ENCODE assay signal across 19 cellular contexts in genomic region chr16:83969771-83970429, GRCh38. TPM values are rescaled to one million over a fixed set of nuclear protein-coding genes. Genes with fewer than 3 reads are reported as not detected.
DNase-seq lines count a peak whose midpoint lies in the region; ATAC-seq and TF ChIP-seq lines count a peak whose summit lies in the region.
"Had no signal": no experiment of that assay in that cellular context is flagged by ENCODE, and none has a peak within 500 bp of the region (broad histone marks: within the 10 kb centered on the region; RNA-seq: fewer than 3 reads in every experiment).

No MANE protein-coding gene starts in this region.

- H3K9me1 ChIP-seq in IMR-90 (ENCODE audit: insufficient read depth, low read length), result no peaks in the 10 kb centered on the region; the same call in 1 of the 2 replicates

- CTCF ChIA-PET in IMR-90 (lab: Yijun Ruan, JAX), result interaction anchor here (1.4 kb wide), 1 partner anchor 93 kb away, joined by 5 read pairs; no protein-coding TSS in a partner anchor

- H2AFZ ChIP-seq in IMR-90 (replicated peaks; ENCODE audit: low read length, poor library complexity) (no peak overlapping the region), neuronal stem cell (ENCODE audit: low read length) (peak overlapping the region; percentile 39), MM.1S (ENCODE audit: low read length) (no peak overlapping the region)

- no peaks in the 10 kb centered on the region for H3K9me2 ChIP-seq in MM.1S (replicated peaks; ENCODE audit: insufficient read depth, low read length)

- intact Hi-C loops in IMR-90 (cut with micrococcal nuclease), result loop anchor here (2.0 to 5.0 kb wide), 2 partner anchors 55 to 72 kb away; partner anchors contain the start of gene SLC38A8

- no peak overlapping the region for H2BK15ac ChIP-seq in IMR-90 (ENCODE audit: low read depth, low read length)
- H2BK15ac ChIP-seq in neuronal stem cell (ENCODE audit: low read length), result no peak overlapping the region

- TF ChIP-seq RAD21 in IMR-90 (IDR thresholded peaks at IDR 0.05; ENCODE audit: low read length), result no peak

- H3K4me2 ChIP-seq in IMR-90 (ENCODE audit: low read depth, low read length) (no peak overlapping the region), neuronal stem cell (ENCODE audit: insufficient read depth, low read length, poor library complexity, severe bottlenecking) (peak overlapping the region; percentile 97), MM.1S (ENCODE audit: low read depth, low read length) (no peak overlapping the region)
- H3K4me2 ChIP-seq: BLaER1 treated with 17β-estradiol and CSF1 and Interleukin-3, amounts not matched to agents 10 nM and 100 nM had no signal

- H3K9ac ChIP-seq in IMR-90 (ENCODE audit: low read depth, low read length), result no peak overlapping the region
- H3K9ac ChIP-seq in iPS-15b (ENCODE audit: low read depth, low read length), result no peak overlapping the region
- H3K9ac ChIP-seq in neuronal stem cell (ENCODE audit: low read depth, low read length, poor library complexity), result peak overlapping the region; percentile 75
- no peak overlapping the region for H3K9ac ChIP-seq in MM.1S (ENCODE audit: low read length)
- H3K9ac ChIP-seq: BLaER1 treated with 17β-estradiol and CSF1 and Interleukin-3, amounts not matched to agents 10 nM and 100 nM; parathyroid adenoma had no signal

- H3K27ac ChIP-seq in IMR-90 (ENCODE audit: insufficient read depth, low read length), result no peak overlapping the region
- no peak overlapping the region for H3K27ac ChIP-seq in neuronal stem cell (replicated peaks; ENCODE audit: low read length)
- H3K27ac ChIP-seq in MM.1S (ENCODE audit: low read length), result no peak overlapping the region
- H3K27ac ChIP-seq: 22Rv1; BLaER1 treated with 17β-estradiol and CSF1 and Interleukin-3, amounts not matched to agents 10 nM and 100 nM; foreskin keratinocyte; parathyroid adenoma; skin epidermis had no signal

- no peaks in the 10 kb centered on the region for H3F3A ChIP-seq in MM.1S (ENCODE audit: insufficient read depth, low read length)

- H4K91ac ChIP-seq in IMR-90 (ENCODE audit: insufficient read depth, low read depth, low read length) (no peak overlapping the region), neuronal stem cell (ENCODE audit: low read depth, low read length, poor library complexity) (no peak overlapping the region)

- H4K8ac ChIP-seq in IMR-90 (ENCODE audit: low read depth in 2 of 2, low read length in 2 of 2) (no peak overlapping the region), neuronal stem cell (ENCODE audit: low read depth, low read length) (no peak overlapping the region)

- POLR2A ChIA-PET in IMR-90 (lab: Charles Lee; ENCODE audit: unreplicated experiment), result no interaction called here

- BruUV-seq in IMR-90 (replicated peaks; lab: Mats Ljungman, UMichigan), result no TSS peak

- H2BK120ac ChIP-seq in IMR-90 (ENCODE audit: low read depth, low read length), result no peak overlapping the region
- no peak overlapping the region for H2BK120ac ChIP-seq in neuronal stem cell (ENCODE audit: low read depth, low read length)

- H3K9me3 ChIP-seq in IMR-90 (ENCODE audit: control insufficient read depth, insufficient read depth, low read length) (no peaks in the 10 kb centered on the region), iPS-15b (ENCODE audit: control insufficient read depth, insufficient read depth, low read length) (no peaks in the 10 kb centered on the region), neuronal stem cell (replicated peaks in 1 of 2; ENCODE audit: control insufficient read depth in 2 of 2, insufficient read depth in 1 of 2, low read depth in 1 of 2, low read length in 2 of 2) (no peaks in the 10 kb centered on the region), MM.1S (replicated peaks; ENCODE audit: insufficient read depth, low read length) (no peaks in the 10 kb centered on the region)
- H3K9me3 ChIP-seq: BLaER1 treated with 17β-estradiol and CSF1 and Interleukin-3, amounts not matched to agents 10 nM and 100 nM had no signal

- dilution Hi-C loops in IMR-90 (cut with HindIII; ENCODE audit: low sequenced_read_pairs, unreplicated experiment), result no loop called here

- H3K23ac ChIP-seq in IMR-90 (ENCODE audit: low read depth, low read length) (no peak overlapping the region), neuronal stem cell (ENCODE audit: low read depth, low read length, poor library complexity) (peak overlapping the region; percentile 44)

- no peak overlapping the region for H2BK12ac ChIP-seq in neuronal stem cell (ENCODE audit: low read length)

- TF ChIP-seq CTCF in IMR-90 (conservative IDR thresholded peaks at IDR 0.05; ENCODE audit: low read depth, low read length), result no peak
- no peak for TF ChIP-seq CTCF in MM.1S (IDR thresholded peaks at IDR 0.05; ENCODE audit: low read length)

- H3K56ac ChIP-seq in IMR-90 (ENCODE audit: extremely low read depth, insufficient read depth, low read length), result no peak overlapping the region

- TF ChIP-seq POLR2A in IMR-90 (IDR thresholded peaks at IDR 0.05; ENCODE audit: low read depth, low read length), result no peak

- H3K4me3 ChIP-seq in IMR-90 (ENCODE audit: insufficient read depth, low read depth, low read length) (no peak overlapping the region), iPS-15b (ENCODE audit: low read depth, low read length) (peak overlapping the region; percentile 61), neuronal stem cell (ENCODE audit: low read length in 2 of 2) (peak overlapping the region in 1 of 2 donors; percentile 53), MM.1S (ENCODE audit: low read length) (no peak overlapping the region)
- H3K4me3 ChIP-seq: BLaER1 treated with 17β-estradiol and CSF1 and Interleukin-3, amounts not matched to agents 10 nM and 100 nM; skin epidermis had no signal

- in situ Hi-C loops in IMR-90 (cut with MboI; ENCODE audit: low sequenced_read_pairs), result loop anchor here (10.0 to 25.0 kb wide), 2 partner anchors 205 to 517 kb away; no protein-coding TSS in a partner anchor

- H3K4me1 ChIP-seq in IMR-90 (ENCODE audit: control insufficient read depth, insufficient read depth, low read length) (no peaks in the 10 kb centered on the region), iPS-15b (ENCODE audit: control insufficient read depth, insufficient read depth, low read length) (no peaks in the 10 kb centered on the region), neuronal stem cell (ENCODE audit: control insufficient read depth in 2 of 2, insufficient read depth in 1 of 2, low read depth in 1 of 2, low read length in 2 of 2) (peaks cover 8 to 10% of the 10 kb centered on the region in 2 donors), MM.1S (ENCODE audit: low read length) (no peaks in the 10 kb centered on the region)
- H3K4me1 ChIP-seq: foreskin keratinocyte, parathyroid adenoma had no signal

- DNase-seq in DMS53 (lab: John Stamatoyannopoulos, UW), result peak; percentile 50
- DNase-seq in DMS53 treated with DMSO at 0.1 percent for 48 hours (lab: John Stamatoyannopoulos, UW; ENCODE audit: unreplicated experiment), result no peak
- no peak for DNase-seq in IMR-90
- DNase-seq in neuronal stem cell (ENCODE audit: low spot score), result no peak
- no peak for DNase-seq in MM.1S
- DNase-seq in mesenteric fat pad (ENCODE audit: low spot score), result no peak
- DNase-seq: activated CD4-positive, alpha-beta T cell treated with anti-CD3 and anti-CD28 coated beads, Interleukin-2, amount 50 U/mL, for 4 hours; activated T-cell treated with anti-CD3 and anti-CD28 coated beads, Interleukin-2, amount 50 U/mL, for 24 hours; foreskin keratinocyte; NCI-H2029; NCI-H82; stimulated activated CD4-positive, alpha-beta T cell treated with anti-CD3 and anti-CD28 coated beads, Interleukin-4, amount 100 ng/mL, for 24 hours; stimulated activated CD8-positive, alpha-beta memory T cell treated with anti-CD3 and anti-CD28 coated beads, Interleukin-4, amount 100 ng/mL, for 48 hours had no signal

- no peak overlapping the region for H3K4ac ChIP-seq in IMR-90 (ENCODE audit: low read depth, low read length)
- H3K4ac ChIP-seq in neuronal stem cell (ENCODE audit: low read length), result no peak overlapping the region

- no peak overlapping the region for H2BK20ac ChIP-seq in IMR-90 (ENCODE audit: low read depth, low read length)

- H3K79me2 ChIP-seq in MM.1S (ENCODE audit: low read length), result no peaks in the 10 kb centered on the region
- H3K79me2 ChIP-seq: parathyroid adenoma had no signal

- no peaks in the 10 kb centered on the region; the same call in none of the 2 replicates for H4K20me1 ChIP-seq in IMR-90 (ENCODE audit: insufficient read depth, low read length)
- no peaks in the 10 kb centered on the region for H4K20me1 ChIP-seq in MM.1S (ENCODE audit: insufficient read depth, low read length)

- no peak for ATAC-seq in IMR-90 (ENCODE audit: low read depth)
- ATAC-seq in HG03025 (IDR thresholded peaks at IDR 0.05; ENCODE audit: low FRiP score, unreplicated experiment), result no peak
- ATAC-seq: foreskin keratinocyte had no signal

- H3K18ac ChIP-seq in IMR-90 (ENCODE audit: low read depth, low read length) (no peak overlapping the region), neuronal stem cell (ENCODE audit: low read length) (peak overlapping the region; percentile 31)

- H3K14ac ChIP-seq in IMR-90 (replicated peaks; ENCODE audit: low read depth, low read length) (no peak overlapping the region), neuronal stem cell (ENCODE audit: low read length) (no peak overlapping the region)

- no peak overlapping the region for H4K5ac ChIP-seq in IMR-90 (ENCODE audit: low read depth, low read length)

- H2AK5ac ChIP-seq in IMR-90 (ENCODE audit: low read depth, low read length) (no peak overlapping the region), neuronal stem cell (ENCODE audit: low read depth, low read length) (peak overlapping the region; percentile 95)

- H3K36me3 ChIP-seq in IMR-90 (ENCODE audit: control insufficient read depth, insufficient read depth, low read length) (no peaks in the 10 kb centered on the region; the same call in 1 of the 2 replicates), iPS-15b (ENCODE audit: control insufficient read depth, insufficient read depth, low read length) (no peaks in the 10 kb centered on the region), neuronal stem cell (replicated peaks in 1 of 2; ENCODE audit: control insufficient read depth in 2 of 2, insufficient read depth in 2 of 2, low read length in 2 of 2) (no peaks in the 10 kb centered on the region), MM.1S (replicated peaks; ENCODE audit: insufficient read depth, low read length) (no peaks in the 10 kb centered on the region)
- H3K36me3 ChIP-seq: BLaER1 treated with 17β-estradiol and CSF1 and Interleukin-3, amounts not matched to agents 10 nM and 100 nM had no signal

- H2AK9ac ChIP-seq in IMR-90 (replicated peaks; ENCODE audit: low read depth, low read length, poor library complexity), result peak overlapping the region; percentile 42

- H2BK5ac ChIP-seq in IMR-90 (ENCODE audit: low read depth, low read length, poor library complexity, severe bottlenecking) (no peak overlapping the region), neuronal stem cell (ENCODE audit: low read length) (no peak overlapping the region)

- H3K27me3 ChIP-seq in IMR-90 (ENCODE audit: control insufficient read depth, insufficient read depth, low read length), result peaks cover 34% of the 10 kb centered on the region
- H3K27me3 ChIP-seq in iPS-15b (ENCODE audit: control insufficient read depth, insufficient read depth, low read length), result peaks cover 5% of the 10 kb centered on the region
- H3K27me3 ChIP-seq in neuronal stem cell (ENCODE audit: control insufficient read depth in 3 of 3, insufficient read depth in 3 of 3, low read depth in 1 of 3, low read length in 3 of 3), result peaks cover 0 to 2% (median 0%) of the 10 kb centered on the region in 3 experiments
- peaks cover 17% of the 10 kb centered on the region for H3K27me3 ChIP-seq in MM.1S (replicated peaks; ENCODE audit: insufficient read depth, low read length)

- WGBS in IMR-90 (ENCODE audit: extremely low coverage in 2 of 2, insufficient read length in 1 of 2), 2 experiments, result 67% methylated on average over 2 of the region's 18 CpGs; no CpG with 5 or more reads in 1 of the 2 experiments
- no CpG with 5 or more reads among the region's 18 CpGs for WGBS in neuronal stem cell (ENCODE audit: extremely low coverage in 2 of 2, insufficient read length in 2 of 2, insufficient replicate concordance in 1 of 2), 2 donors

- H3K79me1 ChIP-seq in IMR-90 (ENCODE audit: low read depth in 1 of 2, low read length in 2 of 2) (no peaks in the 10 kb centered on the region), neuronal stem cell (ENCODE audit: low read depth, low read length) (peaks cover 2% of the 10 kb centered on the region)

RNA-seq across cellular contexts. Expression of gene NECAB2, which starts 1.9 kb away (rescaled TPM):
- total RNA-seq in IMR-90 (2012; rRNA removed), result under 0.01 TPM in 1 of 2 replicates, not detected in the other
- polyA plus RNA-seq in IMR-90 (2012; rRNA removed), result 0.26 and 0.27 TPM in 2 replicates
- 0.25 and 0.44 TPM in 2 replicates for polyA plus RNA-seq in IMR-90 (2012; cell fraction: cytosol; rRNA removed)
- polyA plus RNA-seq in IMR-90 (2012; cell fraction: nucleus; rRNA removed; ENCODE audit: low replicate concordance), result 0.65 and 1.1 TPM in 2 replicates
- 23.1 TPM for polyA plus RNA-seq in neuronal stem cell (2013, experiment 1 of 2)
- 20.8 TPM for polyA plus RNA-seq in neuronal stem cell (2013, experiment 2 of 2)
- 1.5 TPM for total RNA-seq in mesenteric fat pad
- total RNA-seq: foreskin keratinocyte had no signal
- polyA plus RNA-seq: foreskin keratinocyte had no signal

RNA-seq across cellular contexts. Expression of gene OSGIN1, which starts 16.9 kb away (rescaled TPM):
- total RNA-seq in IMR-90 (2012; rRNA removed) (0.83 and 0.90 TPM in 2 replicates), mesenteric fat pad (30.9 TPM)
- 6.4 and 7.4 TPM in 2 replicates for polyA plus RNA-seq in IMR-90 (2012; rRNA removed)
- polyA plus RNA-seq in IMR-90 (2012; cell fraction: cytosol; rRNA removed), result 3.1 and 4.1 TPM in 2 replicates
- 4.1 and 9.2 TPM in 2 replicates for polyA plus RNA-seq in IMR-90 (2012; cell fraction: nucleus; rRNA removed; ENCODE audit: low replicate concordance)
- polyA plus RNA-seq in neuronal stem cell (2013, experiment 1 of 2), result 0.20 TPM
- 0.25 TPM for polyA plus RNA-seq in neuronal stem cell (2013, experiment 2 of 2)

Comparison
In these comparisons a context has a peak if more than half of its experiments do, and no peak if none do; other contexts are left out.
1. RNA of gene OSGIN1, which starts 16.9 kb away (total RNA-seq): 30.9 TPM in mesenteric fat pad (single experiment); 0.83 to 0.90 TPM in IMR-90; every median in the first group is over 10 times any median in the second.